11 cellular contexts compared by ENCODE assay signal in genomic region chr12:61920230-61920629, GRCh38.
"Had no signal": no experiment of that assay in that cellular context is flagged by ENCODE, and none has a peak within 500 bp of the region (broad histone marks: within the 10 kb centered on the region; RNA-seq: fewer than 3 reads in every experiment).

No MANE protein-coding gene starts in this region.

- ATAC-seq: GM23338, HCT116 had no signal

- H3K27ac ChIP-seq: GM23248 had no signal

- FAIRE-seq: H1, H54 had no signal

- H3K36me3 ChIP-seq: HAP-1 had no signal

- H3K9me3 ChIP-seq: HAP-1 had no signal

- H3K4me3 ChIP-seq: GM23248, GM23338, HAP-1 had no signal

- H3K4me2 ChIP-seq: GM23338 had no signal

- H2AFZ ChIP-seq: GM23248, GM23338 had no signal

- H3K4me1 ChIP-seq: HAP-1 had no signal

- DNase-seq: GM23248, GOT3, H7, H9, HCEC 1CT, HFFc6 had no signal

- H3K9ac ChIP-seq: GM23248 had no signal
